In the genomic region with DNA sequence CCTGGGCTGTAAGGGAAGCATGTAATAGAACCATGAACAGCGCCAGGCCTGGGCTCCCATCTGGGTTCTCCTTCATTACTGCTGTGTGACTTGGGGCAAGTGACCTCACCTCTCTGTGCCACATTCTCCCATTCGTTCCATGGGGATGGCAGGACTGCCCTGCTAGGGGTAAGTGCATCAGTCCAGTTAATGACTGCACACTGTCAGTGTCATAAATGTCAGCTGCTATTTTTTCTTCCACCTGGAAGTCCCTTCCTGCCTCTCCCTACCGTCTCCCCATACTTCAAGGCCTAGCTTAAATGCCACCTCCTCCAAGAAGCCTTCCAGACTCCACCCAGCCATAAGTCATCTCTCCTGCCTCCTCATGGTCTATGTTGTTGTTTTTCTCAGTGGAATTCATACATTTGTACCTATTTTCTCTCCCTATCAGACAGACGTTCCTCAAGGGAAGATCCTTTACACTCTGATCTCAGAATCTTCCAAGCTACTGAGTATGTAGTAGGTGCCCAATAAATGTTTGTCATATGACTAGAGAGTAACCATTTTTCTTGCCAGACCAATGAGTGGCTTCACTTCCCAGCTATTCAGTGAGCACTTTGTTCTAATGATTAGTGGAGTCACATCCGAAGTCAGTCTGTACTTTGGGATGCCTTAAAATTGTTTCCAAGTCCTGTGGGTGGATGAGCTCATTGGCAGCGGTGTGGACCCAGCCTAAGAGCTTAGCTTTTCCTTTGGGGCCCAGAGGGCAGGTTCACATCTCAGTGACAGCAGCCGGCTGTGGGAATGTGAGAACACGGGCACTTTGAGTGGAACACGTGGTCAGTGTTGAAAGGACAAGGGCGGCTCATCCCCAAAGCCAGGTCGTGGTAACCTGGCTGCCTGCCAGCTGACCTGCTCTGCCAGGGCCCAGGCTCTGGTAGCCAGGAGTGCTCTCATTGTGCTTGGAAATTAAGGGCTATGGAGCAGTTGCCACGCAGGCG, we compare ENCODE assay signal across 1 cellular context.
TF ChIP-seq lines count a peak whose summit lies in the region.

No MANE protein-coding gene starts in this region.

TF ChIP-seq in HepG2, 621 proteins besides CTCF, POLR2A, EP300 and RAD21 (continued from another document and continues in another):
- TF ChIP-seq TFE3 (CRISPR knock-in tag; IDR thresholded peaks at IDR 0.05) (0 out of 2 replicates have a peak, but pooled peaks have one; percentile 20), BCLAF1 (IDR thresholded peaks at IDR 0.05) (no peak), TBX2 (CRISPR knock-in tag; IDR thresholded peaks at IDR 0.05; ENCODE audit: borderline replicate concordance) (0 out of 2 replicates have a peak, but pooled peaks have one; percentile 17), HDAC2 (CRISPR knock-in tag; IDR thresholded peaks at IDR 0.05) (no peak), ZNF251 (CRISPR knock-in tag; IDR thresholded peaks at IDR 0.05) (peak; percentile 14; the same call in 1 of the 2 replicates), ZNF768 (CRISPR knock-in tag; IDR thresholded peaks at IDR 0.05) (peak; percentile 98), ZKSCAN1 (IDR thresholded peaks at IDR 0.05; ENCODE audit: low read length) (no peak), ZZZ3 (CRISPR knock-in tag; IDR thresholded peaks at IDR 0.05; ENCODE audit: borderline replicate concordance) (no peak), SP140L (CRISPR knock-in tag; IDR thresholded peaks at IDR 0.05; ENCODE audit: borderline replicate concordance) (no peak), POLR2G (IDR thresholded peaks at IDR 0.05; ENCODE audit: low read depth, low read length) (no peak), ZBTB34 (CRISPR knock-in tag; IDR thresholded peaks at IDR 0.05) (0 out of 2 replicates have a peak, but pooled peaks have one; percentile 27), ZKSCAN8 (CRISPR knock-in tag; IDR thresholded peaks at IDR 0.05; ENCODE audit: borderline replicate concordance) (0 out of 2 replicates have a peak, but pooled peaks have one; percentile 69), PCBP1 (IDR thresholded peaks at IDR 0.05; ENCODE audit: borderline replicate concordance, low read depth, low read length) (0 out of 2 replicates have a peak, but pooled peaks have one; percentile 27), GATAD2A (CRISPR knock-in tag; IDR thresholded peaks at IDR 0.05) (peak; percentile 49; the same call in 1 of the 2 replicates), ZNF510 (CRISPR knock-in tag; IDR thresholded peaks at IDR 0.05; ENCODE audit: low read depth) (no peak), ZFX (CRISPR knock-in tag; IDR thresholded peaks at IDR 0.05; ENCODE audit: low read depth) (peak; percentile 22; the same call in 1 of the 2 replicates), FOSL2 (CRISPR knock-in tag; IDR thresholded peaks at IDR 0.05) (peak; percentile 24; the same call in 1 of the 2 replicates), ARID4A (CRISPR knock-in tag; IDR thresholded peaks at IDR 0.05; ENCODE audit: borderline replicate concordance) (peak; percentile 29; the same call in 1 of the 2 replicates), BATF2 (CRISPR knock-in tag; IDR thresholded peaks at IDR 0.05) (0 out of 2 replicates have a peak, but pooled peaks have one; percentile 24), ZNF329 (CRISPR knock-in tag; IDR thresholded peaks at IDR 0.05; ENCODE audit: low read depth) (no peak), RORA (CRISPR knock-in tag; IDR thresholded peaks at IDR 0.05) (no peak), ZC3H4 (CRISPR knock-in tag; IDR thresholded peaks at IDR 0.05; ENCODE audit: borderline replicate concordance) (no peak), MBD4 (IDR thresholded peaks at IDR 0.05; ENCODE audit: borderline replicate concordance, low read length) (no peak), MAZ (IDR thresholded peaks at IDR 0.05; ENCODE audit: borderline replicate concordance, low read depth, low read length) (no peak), MAZ (CRISPR knock-in tag; IDR thresholded peaks at IDR 0.05; ENCODE audit: low read depth) (no peak), ZNF296 (CRISPR knock-in tag; conservative IDR thresholded peaks at IDR 0.05) (no peak)
- TF ChIP-seq, protein P1, sequence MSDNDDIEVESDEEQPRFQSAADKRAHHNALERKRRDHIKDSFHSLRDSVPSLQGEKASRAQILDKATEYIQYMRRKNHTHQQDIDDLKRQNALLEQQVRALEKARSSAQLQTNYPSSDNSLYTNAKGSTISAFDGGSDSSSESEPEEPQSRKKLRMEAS (IDR thresholded peaks at IDR 0.05), result peak; percentile 72
- TF ChIP-seq, protein P2, sequence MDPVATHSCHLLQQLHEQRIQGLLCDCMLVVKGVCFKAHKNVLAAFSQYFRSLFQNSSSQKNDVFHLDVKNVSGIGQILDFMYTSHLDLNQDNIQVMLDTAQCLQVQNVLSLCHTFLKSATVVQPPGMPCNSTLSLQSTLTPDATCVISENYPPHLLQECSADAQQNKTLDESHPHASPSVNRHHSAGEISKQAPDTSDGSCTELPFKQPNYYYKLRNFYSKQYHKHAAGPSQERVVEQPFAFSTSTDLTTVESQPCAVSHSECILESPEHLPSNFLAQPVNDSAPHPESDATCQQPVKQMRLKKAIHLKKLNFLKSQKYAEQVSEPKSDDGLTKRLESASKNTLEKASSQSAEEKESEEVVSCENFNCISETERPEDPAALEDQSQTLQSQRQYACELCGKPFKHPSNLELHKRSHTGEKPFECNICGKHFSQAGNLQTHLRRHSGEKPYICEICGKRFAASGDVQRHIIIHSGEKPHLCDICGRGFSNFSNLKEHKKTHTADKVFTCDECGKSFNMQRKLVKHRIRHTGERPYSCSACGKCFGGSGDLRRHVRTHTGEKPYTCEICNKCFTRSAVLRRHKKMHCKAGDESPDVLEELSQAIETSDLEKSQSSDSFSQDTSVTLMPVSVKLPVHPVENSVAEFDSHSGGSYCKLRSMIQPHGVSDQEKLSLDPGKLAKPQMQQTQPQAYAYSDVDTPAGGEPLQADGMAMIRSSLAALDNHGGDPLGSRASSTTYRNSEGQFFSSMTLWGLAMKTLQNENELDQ (CRISPR knock-in tag; IDR thresholded peaks at IDR 0.05; ENCODE audit: borderline replicate concordance), result no peak
- TF ChIP-seq, protein P3, sequence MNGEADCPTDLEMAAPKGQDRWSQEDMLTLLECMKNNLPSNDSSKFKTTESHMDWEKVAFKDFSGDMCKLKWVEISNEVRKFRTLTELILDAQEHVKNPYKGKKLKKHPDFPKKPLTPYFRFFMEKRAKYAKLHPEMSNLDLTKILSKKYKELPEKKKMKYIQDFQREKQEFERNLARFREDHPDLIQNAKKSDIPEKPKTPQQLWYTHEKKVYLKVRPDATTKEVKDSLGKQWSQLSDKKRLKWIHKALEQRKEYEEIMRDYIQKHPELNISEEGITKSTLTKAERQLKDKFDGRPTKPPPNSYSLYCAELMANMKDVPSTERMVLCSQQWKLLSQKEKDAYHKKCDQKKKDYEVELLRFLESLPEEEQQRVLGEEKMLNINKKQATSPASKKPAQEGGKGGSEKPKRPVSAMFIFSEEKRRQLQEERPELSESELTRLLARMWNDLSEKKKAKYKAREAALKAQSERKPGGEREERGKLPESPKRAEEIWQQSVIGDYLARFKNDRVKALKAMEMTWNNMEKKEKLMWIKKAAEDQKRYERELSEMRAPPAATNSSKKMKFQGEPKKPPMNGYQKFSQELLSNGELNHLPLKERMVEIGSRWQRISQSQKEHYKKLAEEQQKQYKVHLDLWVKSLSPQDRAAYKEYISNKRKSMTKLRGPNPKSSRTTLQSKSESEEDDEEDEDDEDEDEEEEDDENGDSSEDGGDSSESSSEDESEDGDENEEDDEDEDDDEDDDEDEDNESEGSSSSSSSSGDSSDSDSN (CRISPR knock-in tag; IDR thresholded peaks at IDR 0.05), result peak; percentile 32; the same call in 1 of the 2 replicates
- TF ChIP-seq, protein P4, sequence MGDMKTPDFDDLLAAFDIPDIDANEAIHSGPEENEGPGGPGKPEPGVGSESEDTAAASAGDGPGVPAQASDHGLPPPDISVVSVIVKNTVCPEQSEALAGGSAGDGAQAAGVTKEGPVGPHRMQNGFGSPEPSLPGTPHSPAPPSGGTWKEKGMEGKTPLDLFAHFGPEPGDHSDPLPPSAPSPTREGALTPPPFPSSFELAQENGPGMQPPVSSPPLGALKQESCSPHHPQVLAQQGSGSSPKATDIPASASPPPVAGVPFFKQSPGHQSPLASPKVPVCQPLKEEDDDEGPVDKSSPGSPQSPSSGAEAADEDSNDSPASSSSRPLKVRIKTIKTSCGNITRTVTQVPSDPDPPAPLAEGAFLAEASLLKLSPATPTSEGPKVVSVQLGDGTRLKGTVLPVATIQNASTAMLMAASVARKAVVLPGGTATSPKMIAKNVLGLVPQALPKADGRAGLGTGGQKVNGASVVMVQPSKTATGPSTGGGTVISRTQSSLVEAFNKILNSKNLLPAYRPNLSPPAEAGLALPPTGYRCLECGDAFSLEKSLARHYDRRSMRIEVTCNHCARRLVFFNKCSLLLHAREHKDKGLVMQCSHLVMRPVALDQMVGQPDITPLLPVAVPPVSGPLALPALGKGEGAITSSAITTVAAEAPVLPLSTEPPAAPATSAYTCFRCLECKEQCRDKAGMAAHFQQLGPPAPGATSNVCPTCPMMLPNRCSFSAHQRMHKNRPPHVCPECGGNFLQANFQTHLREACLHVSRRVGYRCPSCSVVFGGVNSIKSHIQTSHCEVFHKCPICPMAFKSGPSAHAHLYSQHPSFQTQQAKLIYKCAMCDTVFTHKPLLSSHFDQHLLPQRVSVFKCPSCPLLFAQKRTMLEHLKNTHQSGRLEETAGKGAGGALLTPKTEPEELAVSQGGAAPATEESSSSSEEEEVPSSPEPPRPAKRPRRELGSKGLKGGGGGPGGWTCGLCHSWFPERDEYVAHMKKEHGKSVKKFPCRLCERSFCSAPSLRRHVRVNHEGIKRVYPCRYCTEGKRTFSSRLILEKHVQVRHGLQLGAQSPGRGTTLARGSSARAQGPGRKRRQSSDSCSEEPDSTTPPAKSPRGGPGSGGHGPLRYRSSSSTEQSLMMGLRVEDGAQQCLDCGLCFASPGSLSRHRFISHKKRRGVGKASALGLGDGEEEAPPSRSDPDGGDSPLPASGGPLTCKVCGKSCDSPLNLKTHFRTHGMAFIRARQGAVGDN (CRISPR knock-in tag; IDR thresholded peaks at IDR 0.05), result peak; percentile 56
